In the genomic region with DNA sequence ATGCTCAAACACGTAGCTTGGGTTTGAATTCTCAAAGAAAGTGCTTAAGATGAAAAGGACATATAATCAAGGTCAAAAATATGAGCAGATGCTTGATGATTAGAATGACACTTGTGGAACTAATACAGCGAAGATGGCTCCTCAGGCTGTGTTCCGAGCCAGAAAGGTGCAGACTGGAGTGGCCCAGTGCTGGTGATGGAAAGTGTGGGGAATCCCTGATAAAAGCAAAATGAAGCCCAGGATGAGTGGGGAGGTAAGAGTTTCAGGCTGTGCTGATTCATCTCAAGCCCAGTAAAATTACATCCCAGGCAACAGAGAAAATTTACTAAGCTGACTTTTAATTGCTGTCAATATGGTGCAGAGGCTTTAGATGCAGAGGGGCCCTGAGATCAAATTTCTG, we compare ENCODE assay signal across 14 cellular contexts.
DNase-seq lines count a peak whose midpoint lies in the region; ATAC-seq and TF ChIP-seq lines count a peak whose summit lies in the region.
"Had no signal": no experiment of that assay in that cellular context is flagged by ENCODE, and none has a peak within 500 bp of the region (broad histone marks: within the 10 kb centered on the region; RNA-seq: fewer than 3 reads in every experiment).

No MANE protein-coding gene starts in this region.

- peaks cover 42% of the 10 kb centered on the region for H3K4me1 Mint-ChIP-seq in activated CD4-positive, alpha-beta T cell treated with anti-CD3 and anti-CD28 coated beads, Interleukin-2, amount 10 ng/mL, durations not matched to agents 7 days and 5 days

- H3K9ac ChIP-seq in SU-DHL-6 (ENCODE audit: low read length) = no peak overlapping the region

- H3K9me3 ChIP-seq in SU-DHL-6 (ENCODE audit: insufficient read depth, low read length) (peaks cover 12% of the 10 kb centered on the region; the same call in 1 of the 2 replicates), upper lobe of left lung (peaks cover 7 to 24% (median 16%) of the 10 kb centered on the region in 4 donors), vagina (peaks cover 6% of the 10 kb centered on the region)
- H3K9me3 ChIP-seq in effector memory CD4-positive, alpha-beta T cell (ENCODE audit: control insufficient read depth, low read length) = peaks cover 14% of the 10 kb centered on the region
- H3K9me3 ChIP-seq: thyroid gland had no signal

- H3K36me3 Mint-ChIP-seq in activated CD4-positive, alpha-beta T cell treated with anti-CD3 and anti-CD28 coated beads, Interleukin-2, amount 10 ng/mL, durations not matched to agents 7 days and 5 days (ENCODE audit: low read depth) = peaks cover 33% of the 10 kb centered on the region

- no peak for TF ChIP-seq EP300 in upper lobe of left lung (IDR thresholded peaks at IDR 0.05)

- DNase-seq in activated CD4-positive, alpha-beta T cell treated with anti-CD3 and anti-CD28 coated beads, Interleukin-2, amount 10 ng/mL, durations not matched to agents 7 days and 5 days = no peak
- no peak for DNase-seq in activated CD4-positive, alpha-beta T cell treated with anti-CD3 and anti-CD28 coated beads, Interleukin-2, amount 50 U/mL, for 4 hours
- no peak for DNase-seq in effector memory CD4-positive, alpha-beta T cell
- DNase-seq in upper lobe of left lung (no peak), NCI-H82 treated with DMSO at 0.1 percent for 48 hours (lab: John Stamatoyannopoulos, UW; ENCODE audit: unreplicated experiment) (no peak), vagina (ENCODE audit: extremely low spot score in 2 of 2) (no peak)
- DNase-seq: KG1; kidney; NK-92 treated with Interleukin-12 subunit alpha and Interleukin-12 subunit beta, amount 100 ng/mL, for 24 hours; SIG-M5; thyroid gland had no signal

- H2AFZ ChIP-seq in SU-DHL-6 (ENCODE audit: low read depth, low read length, severe bottlenecking) = peak overlapping the region; percentile 9

- no peaks in the 10 kb centered on the region for H3K79me2 ChIP-seq in SU-DHL-6 (ENCODE audit: insufficient read depth, low read length)

- H4K20me1 ChIP-seq in SU-DHL-6 (ENCODE audit: low read depth, low read length) = no peaks in the 10 kb centered on the region

- H3K36me3 ChIP-seq in SU-DHL-6 (ENCODE audit: low read length) (peaks cover 11% of the 10 kb centered on the region), upper lobe of left lung (no peaks in the 10 kb centered on the region), vagina (no peaks in the 10 kb centered on the region)
- H3K36me3 ChIP-seq in effector memory CD4-positive, alpha-beta T cell (ENCODE audit: control insufficient read depth, insufficient read depth, low read length) = peaks cover 5% of the 10 kb centered on the region
- H3K36me3 ChIP-seq: cardiac muscle cell, thyroid gland had no signal

- peaks cover 12% of the 10 kb centered on the region for H3K4me1 ChIP-seq in effector memory CD4-positive, alpha-beta T cell (ENCODE audit: control insufficient read depth, insufficient read depth, low read length, poor library complexity, severe bottlenecking)
- H3K4me1 ChIP-seq in upper lobe of left lung (peaks cover 0 to 8% (median 0%) of the 10 kb centered on the region in 4 donors), vagina (no peaks in the 10 kb centered on the region)
- H3K4me1 ChIP-seq: thyroid gland had no signal

- intact Hi-C loops in vagina (cut with DNase I) = no loop called here

- TF ChIP-seq POLR2A in upper lobe of left lung (IDR thresholded peaks at IDR 0.05) (no peak), vagina (IDR thresholded peaks at IDR 0.05) (no peak)

- TF ChIP-seq CTCF in SU-DHL-6 (IDR thresholded peaks at IDR 0.05; ENCODE audit: insufficient read depth, low read length, poor library complexity, severe bottlenecking) = no peak
- TF ChIP-seq CTCF in upper lobe of left lung (IDR thresholded peaks at IDR 0.05) = no peak
- no peak for TF ChIP-seq CTCF in vagina (IDR thresholded peaks at IDR 0.05)

- H3K27ac ChIP-seq in SU-DHL-6 (ENCODE audit: low read depth, low read length) (no peak overlapping the region), upper lobe of left lung (no peak overlapping the region), vagina (no peak overlapping the region)
- peak overlapping the region; percentile 57 for H3K27ac ChIP-seq in effector memory CD4-positive, alpha-beta T cell (ENCODE audit: insufficient read depth, low read length, poor library complexity, severe bottlenecking)
- H3K27ac ChIP-seq: cardiac muscle cell, thyroid gland had no signal

- no peak overlapping the region for H3K4me2 ChIP-seq in SU-DHL-6 (ENCODE audit: low read depth, low read length, poor library complexity, severe bottlenecking)

- peak overlapping the region; percentile 26 for H3K4me3 Mint-ChIP-seq in activated CD4-positive, alpha-beta T cell treated with anti-CD3 and anti-CD28 coated beads, Interleukin-2, amount 10 ng/mL, durations not matched to agents 7 days and 5 days

- ATAC-seq in GM19351 (IDR thresholded peaks at IDR 0.05; ENCODE audit: unreplicated experiment) (peak; percentile 71), upper lobe of left lung (ENCODE audit: low FRiP score in 2 of 2) (no peak)

- no peaks in the 10 kb centered on the region for H3K27me3 Mint-ChIP-seq in activated CD4-positive, alpha-beta T cell treated with anti-CD3 and anti-CD28 coated beads, Interleukin-2, amount 10 ng/mL, durations not matched to agents 7 days and 5 days

- H3K27me3 ChIP-seq in SU-DHL-6 (ENCODE audit: low read length) (no peaks in the 10 kb centered on the region), upper lobe of left lung (no peaks in the 10 kb centered on the region), vagina (no peaks in the 10 kb centered on the region)
- H3K27me3 ChIP-seq in effector memory CD4-positive, alpha-beta T cell (replicated peaks; ENCODE audit: control insufficient read depth, insufficient read depth, low read length, poor library complexity, severe bottlenecking) = no peaks in the 10 kb centered on the region
- H3K27me3 ChIP-seq: cardiac muscle cell, thyroid gland had no signal

- peaks cover 8% of the 10 kb centered on the region; the same call in 1 of the 2 replicates for H3F3A ChIP-seq in SU-DHL-6 (ENCODE audit: insufficient read depth)

- CTCF ChIA-PET in activated CD4-positive, alpha-beta T cell treated with anti-CD3 and anti-CD28 coated beads, Interleukin-2, amount 10 ng/mL, durations not matched to agents 7 days and 5 days (lab: Charles Lee) = interaction anchor here (0.9 to 4.0 kb wide), 11 partner anchors 9 to 141 kb away, joined by 3 to 23 read pairs (median 4); no protein-coding TSS in a partner anchor

- H3K9me3 Mint-ChIP-seq in activated CD4-positive, alpha-beta T cell treated with anti-CD3 and anti-CD28 coated beads, Interleukin-2, amount 10 ng/mL, durations not matched to agents 7 days and 5 days = peaks cover 33% of the 10 kb centered on the region

- POLR2A ChIA-PET in activated CD4-positive, alpha-beta T cell treated with anti-CD3 and anti-CD28 coated beads, Interleukin-2, amount 10 ng/mL, durations not matched to agents 7 days and 5 days (lab: Charles Lee) = no interaction called here

- no peak overlapping the region for H3K4me3 ChIP-seq in SU-DHL-6 (ENCODE audit: insufficient read depth, low read length, poor library complexity, severe bottlenecking)
- peak overlapping the region; percentile 30 for H3K4me3 ChIP-seq in effector memory CD4-positive, alpha-beta T cell (ENCODE audit: insufficient read depth, low read depth, low read length, poor library complexity, severe bottlenecking)
- H3K4me3 ChIP-seq in upper lobe of left lung = no peak overlapping the region
- H3K4me3 ChIP-seq in vagina = no peak overlapping the region
- H3K4me3 ChIP-seq: cardiac muscle cell, thyroid gland had no signal

- no peaks in the 10 kb centered on the region for H3K9me2 ChIP-seq in SU-DHL-6 (replicated peaks; ENCODE audit: insufficient read depth, low read length)

- WGBS in upper lobe of left lung, 2 donors = 65 to 76% methylated on average over 3 of the region's 3 CpGs

- peak overlapping the region; percentile 92 for H3K27ac Mint-ChIP-seq in activated CD4-positive, alpha-beta T cell treated with anti-CD3 and anti-CD28 coated beads, Interleukin-2, amount 10 ng/mL, durations not matched to agents 7 days and 5 days
